ENCODE assay signal across 8 cellular contexts in genomic region chr17:3635474-3636153, GRCh38. TPM values are rescaled to one million over a fixed set of nuclear protein-coding genes. Genes with fewer than 3 reads are reported as not detected.
A peak's percentile ranks its signal among the peaks of the same experiment; 100 is the strongest.
DNase-seq lines count a peak whose midpoint lies in the region; ATAC-seq and TF ChIP-seq lines count a peak whose summit lies in the region.

No MANE protein-coding gene starts in this region.

- peaks cover 22 to 41% (median 25%) of the 10 kb centered on the region in 3 donors for H3K4me1 Mint-ChIP-seq in CD8-positive, alpha-beta memory T cell

- peak overlapping the region in 3 of 8 donors; percentile 10 to 93 (median 78) for H3K27ac Mint-ChIP-seq in CD8-positive, alpha-beta memory T cell

- H3K36me3 Mint-ChIP-seq in CD8-positive, alpha-beta memory T cell, result peaks cover 0 to 17% (median 2%) of the 10 kb centered on the region in 3 donors

- no peaks in the 10 kb centered on the region for H3K9me3 Mint-ChIP-seq in CD8-positive, alpha-beta memory T cell

- TF ChIP-seq CTCF in astrocyte of the spinal cord (IDR thresholded peaks at IDR 0.05; ENCODE audit: low read depth, low read length), result no peak
- TF ChIP-seq CTCF in testis (IDR thresholded peaks at IDR 0.05), result no peak

- no peaks in the 10 kb centered on the region for H3K27me3 Mint-ChIP-seq in CD8-positive, alpha-beta memory T cell

- 16 to 21% methylated on average over 17 to 38 of the region's 38 CpGs for WGBS in testis, 2 donors

- in situ Hi-C loops in astrocyte of the spinal cord (cut with HindIII; ENCODE audit: low sequenced_read_pairs), result no loop called here

- DNase-seq in CD8-positive, alpha-beta memory T cell, result peak in 1 of 5 donors; percentile 9
- DNase-seq in astrocyte of the spinal cord (ENCODE audit: low read depth, low spot score) (no peak), testis (no peak), SHP77 treated with DMSO at 0.1 percent for 48 hours (lab: John Stamatoyannopoulos, UW) (no peak), NCI-H1417 (lab: John Stamatoyannopoulos, UW) (no peak)

- peak overlapping the region; percentile 92 to 99 (median 98) for H3K4me3 Mint-ChIP-seq in CD8-positive, alpha-beta memory T cell

- H3K36me3 ChIP-seq in CD8-positive, alpha-beta memory T cell (ENCODE audit: insufficient read depth, low read length), result no peaks in the 10 kb centered on the region
- no peaks in the 10 kb centered on the region for H3K36me3 ChIP-seq in testis (ENCODE audit: low read depth, missing control alignments)

- POLR2A ChIA-PET in CD8-positive, alpha-beta memory T cell (lab: Charles Lee), result interaction anchor here (0.7 to 1.4 kb wide), 3 partner anchors 9 to 33 kb away, joined by 3 to 5 read pairs (median 4); partner anchors contain the start of genes EMC6 and TAX1BP3

- intact Hi-C loops in testis (cut with DNase I; ENCODE audit: low total_unique reads), result no loop called here

- no peak for TF ChIP-seq POLR2A in testis (IDR thresholded peaks at IDR 0.05)

- ATAC-seq in HG03103 (IDR thresholded peaks at IDR 0.05; ENCODE audit: low read depth, unreplicated experiment) (peak; percentile 20), HG03520 (IDR thresholded peaks at IDR 0.05; ENCODE audit: unreplicated experiment) (no peak)

- H3K27ac ChIP-seq in CD8-positive, alpha-beta memory T cell (ENCODE audit: low read depth, low read length), result peak overlapping the region; percentile 90
- peak overlapping the region; percentile 99 for H3K27ac ChIP-seq in layer of hippocampus (ENCODE audit: low read depth, low read length)
- peak overlapping the region; percentile 93 to 95 for H3K27ac ChIP-seq in testis

- H3K4me1 ChIP-seq in CD8-positive, alpha-beta memory T cell (ENCODE audit: insufficient read depth, low read length), result no peaks in the 10 kb centered on the region
- peaks cover 24% of the 10 kb centered on the region for H3K4me1 ChIP-seq in testis

- H3K9me3 ChIP-seq in CD8-positive, alpha-beta memory T cell (ENCODE audit: low read length), result no peaks in the 10 kb centered on the region
- H3K9me3 ChIP-seq in testis, result no peaks in the 10 kb centered on the region

- no peaks in the 10 kb centered on the region for H3K27me3 ChIP-seq in CD8-positive, alpha-beta memory T cell (ENCODE audit: insufficient read depth, low read length, poor library complexity, severe bottlenecking)
- no peaks in the 10 kb centered on the region for H3K27me3 ChIP-seq in layer of hippocampus (ENCODE audit: control insufficient read depth, insufficient read depth, low read length)
- H3K27me3 ChIP-seq in testis, result no peaks in the 10 kb centered on the region

- H3K4me3 ChIP-seq in CD8-positive, alpha-beta memory T cell (ENCODE audit: low read length), result peak overlapping the region; percentile 74
- H3K4me3 ChIP-seq in astrocyte of the spinal cord (ENCODE audit: low read depth, low read length) (peak overlapping the region; percentile 76), testis (peak overlapping the region; percentile 88 to 91)

- CTCF ChIA-PET in CD8-positive, alpha-beta memory T cell (lab: Charles Lee), result interaction anchor here (0.7 to 1.5 kb wide), 7 partner anchors 8 to 821 kb away, joined by 3 to 7 read pairs (median 4); partner anchors contain the start of gene NCBP3

RNA-seq across cellular contexts. Expression of gene SHPK, which starts 0.4 kb away (rescaled TPM):
- total RNA-seq in CD8-positive, alpha-beta memory T cell, result 10 to 100 TPM; 17.0 to 17.1 TPM
- 6.9 TPM for polyA plus RNA-seq in CD8-positive, alpha-beta memory T cell
- total RNA-seq in testis, result 10 to 100 TPM; 23.6 to 33.8 TPM
- 9.0 TPM for polyA plus RNA-seq in testis (ENCODE audit: insufficient read depth, low read depth, low replicate concordance)

RNA-seq across cellular contexts. Expression of gene CTNS, which starts 0.9 kb away (rescaled TPM):
- total RNA-seq in CD8-positive, alpha-beta memory T cell, result 10 to 100 TPM; 33.3 to 35.5 TPM
- 7.7 TPM for polyA plus RNA-seq in CD8-positive, alpha-beta memory T cell
- 10 to 100 TPM; 43.8 to 57.3 TPM for total RNA-seq in testis
- polyA plus RNA-seq in testis (ENCODE audit: insufficient read depth, low read depth, low replicate concordance), result 50.4 TPM

RNA-seq across cellular contexts. Expression of gene TRPV1, which starts 26.4 kb away (rescaled TPM):
- 1 to 10 TPM; 2.4 to 2.8 TPM for total RNA-seq in CD8-positive, alpha-beta memory T cell
- 0.83 TPM for polyA plus RNA-seq in CD8-positive, alpha-beta memory T cell
- total RNA-seq in testis, result 10 to 100 TPM; 11.4 to 11.5 TPM
- 5.1 TPM for polyA plus RNA-seq in testis (ENCODE audit: insufficient read depth, low read depth, low replicate concordance)

RNA-seq across cellular contexts. Expression of gene TAX1BP3, which starts 32.8 kb away (rescaled TPM):
- total RNA-seq in CD8-positive, alpha-beta memory T cell, result 10 to 100 TPM; 23.4 to 26.0 TPM
- 38.9 TPM for polyA plus RNA-seq in CD8-positive, alpha-beta memory T cell
- 100 to 1,000 TPM; 150 to 212 TPM for total RNA-seq in testis
- 93.6 TPM for polyA plus RNA-seq in testis (ENCODE audit: insufficient read depth, low read depth, low replicate concordance)

RNA-seq across cellular contexts. Expression of gene EMC6, which starts 33.0 kb away (rescaled TPM):
- total RNA-seq in CD8-positive, alpha-beta memory T cell, result 100 to 1,000 TPM in 1 of 2 experiments, 10 to 100 TPM in 1; 95.1 to 103 TPM
- polyA plus RNA-seq in CD8-positive, alpha-beta memory T cell, result 119 TPM
- 10 to 100 TPM; 39.0 to 46.5 TPM for total RNA-seq in testis
- 74.1 TPM for polyA plus RNA-seq in testis (ENCODE audit: insufficient read depth, low read depth, low replicate concordance)
